Comparison of ENCODE assay signal across 8 cellular contexts in the genomic region with DNA sequence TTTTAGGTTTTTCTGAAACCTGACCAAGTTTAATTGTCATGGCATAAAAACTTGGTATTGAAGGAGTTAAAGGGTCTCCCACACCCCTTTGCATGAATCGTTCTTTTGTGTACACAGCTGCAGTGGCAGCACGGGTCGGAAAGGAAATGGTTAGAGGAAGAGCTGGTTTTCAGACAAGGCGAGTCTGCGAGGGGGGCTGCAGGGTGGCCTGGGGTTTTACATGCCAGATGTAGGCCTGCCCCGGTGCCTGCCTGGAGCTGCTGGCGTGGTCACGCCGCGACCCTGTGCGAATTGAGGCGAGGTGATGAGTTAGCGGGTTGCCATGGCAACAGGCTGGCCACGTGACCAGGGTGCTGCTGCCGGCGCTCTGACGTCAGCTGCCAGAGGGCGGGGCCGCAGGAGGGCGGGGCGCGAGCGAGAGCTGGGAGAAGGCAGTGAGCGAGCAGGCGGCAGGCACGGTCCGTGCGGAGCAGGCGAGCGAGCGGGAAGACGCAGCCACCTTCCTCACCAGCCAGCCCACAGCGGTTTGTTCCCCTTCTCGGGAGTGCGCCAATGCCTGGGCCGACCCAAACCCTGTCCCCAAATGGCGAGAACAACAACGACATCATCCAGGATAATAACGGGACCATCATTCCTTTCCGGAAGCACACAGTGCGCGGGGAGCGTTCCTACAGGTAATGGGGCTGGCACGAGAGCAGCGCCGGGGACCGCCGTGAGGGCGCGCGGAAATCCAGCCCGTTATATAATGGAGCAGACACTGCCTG. TPM values are rescaled to one million over a fixed set of nuclear protein-coding genes. Genes with fewer than 3 reads are reported as not detected.
DNase-seq lines count a peak whose midpoint lies in the region; ATAC-seq and TF ChIP-seq lines count a peak whose summit lies in the region.

A gene (plus strand): TSS at position 426 of the 764 bp plus-strand sequence. CDS start 127 bp downstream, at position 553.

- peak within 1 kb of the TSS; percentile 97 for H2AFZ ChIP-seq in PC-9

- H3K4me3 Mint-ChIP-seq in activated T-cell treated with anti-CD3 and anti-CD28 coated beads, Interleukin-2, amount 50 U/mL, for 24 hours: peak within 1 kb of the TSS; percentile 96

- peaks cover 15% of the 10 kb centered on the region for H3F3A ChIP-seq in PC-9 (ENCODE audit: insufficient read depth, low read depth)

- H3K27ac ChIP-seq in PC-9: no peak within 1 kb of the TSS

- H4K20me1 ChIP-seq in PC-9 (ENCODE audit: insufficient read depth): no peaks in the 10 kb centered on the region

- TF ChIP-seq POLR2A in erythroblast (IDR thresholded peaks at IDR 0.05; ENCODE audit: low read length): peak; percentile 95

- no peaks in the 10 kb centered on the region for H3K79me2 ChIP-seq in PC-9 (ENCODE audit: low read depth)

- no TSS peak for BruUV-seq in PC-9 (replicated peaks; lab: Mats Ljungman, UMichigan)

- peak within 1 kb of the TSS; percentile 11 for H3K9ac ChIP-seq in mucosa of stomach (ENCODE audit: low read length)

- no peaks in the 10 kb centered on the region for H3K9me2 ChIP-seq in PC-9 (ENCODE audit: insufficient read depth)

- TF ChIP-seq CTCF in PC-9 (conservative IDR thresholded peaks at IDR 0.05): no peak

- H3K36me3 ChIP-seq in PC-9 (ENCODE audit: low read depth) (no peaks in the 10 kb centered on the region), mucosa of stomach (ENCODE audit: control insufficient read depth, insufficient read depth, low read length) (no peaks in the 10 kb centered on the region)

- peak within 1 kb of the TSS; percentile 95 for H3K4me2 ChIP-seq in PC-9

- H3K4me1 ChIP-seq in PC-9 (replicated peaks; ENCODE audit: insufficient read depth) (peaks cover 15% of the 10 kb centered on the region), mucosa of stomach (ENCODE audit: control insufficient read depth, insufficient read depth, low read length) (peaks cover 23% of the 10 kb centered on the region)

- H3K36me3 Mint-ChIP-seq in activated T-cell treated with anti-CD3 and anti-CD28 coated beads, Interleukin-2, amount 50 U/mL, for 24 hours (ENCODE audit: low read depth): peaks cover 13% of the 10 kb centered on the region

- peaks cover 70% of the 10 kb centered on the region for H3K4me1 Mint-ChIP-seq in activated T-cell treated with anti-CD3 and anti-CD28 coated beads, Interleukin-2, amount 50 U/mL, for 24 hours (ENCODE audit: low read depth)

- peak; percentile 97 for DNase-seq in DMS153 (lab: John Stamatoyannopoulos, UW)
- DNase-seq in Jurkat, Clone E6-1 (ENCODE audit: low read depth, low spot score): peak; percentile 98
- DNase-seq in PC-9: peak; percentile 72 to 92
- peak; percentile 100 for DNase-seq in activated T-cell treated with anti-CD3 and anti-CD28 coated beads, Interleukin-2, amount 50 U/mL, for 24 hours
- DNase-seq in erythroblast (lab: John Stamatoyannopoulos, UW): peak; percentile 100
- DNase-seq in stimulated activated CD8-positive, alpha-beta memory T cell treated with anti-CD3 and anti-CD28 coated beads, Interleukin-7, amount 100 ng/mL, for 1 hour (ENCODE audit: low read depth in 2 of 2): peak; percentile 99 to 100

- peak within 1 kb of the TSS; percentile 99 for H3K27ac Mint-ChIP-seq in activated T-cell treated with anti-CD3 and anti-CD28 coated beads, Interleukin-2, amount 50 U/mL, for 24 hours

- no peaks in the 10 kb centered on the region for H3K9me3 Mint-ChIP-seq in activated T-cell treated with anti-CD3 and anti-CD28 coated beads, Interleukin-2, amount 50 U/mL, for 24 hours

- no peaks in the 10 kb centered on the region for H3K27me3 Mint-ChIP-seq in activated T-cell treated with anti-CD3 and anti-CD28 coated beads, Interleukin-2, amount 50 U/mL, for 24 hours

- intact Hi-C loops in PC-9 (cut with micrococcal nuclease; ENCODE audit: unreplicated experiment): no loop called here

- peak within 1 kb of the TSS; percentile 90 for H3K4me3 ChIP-seq in Jurkat, Clone E6-1 (ENCODE audit: low read length)
- H3K4me3 ChIP-seq in PC-9 (peak within 1 kb of the TSS; percentile 76), mucosa of stomach (ENCODE audit: low read length) (peak within 1 kb of the TSS; percentile 26)

- H3K27me3 ChIP-seq in PC-9 (ENCODE audit: insufficient read depth, low read depth) (no peaks in the 10 kb centered on the region), mucosa of stomach (ENCODE audit: control insufficient read depth, insufficient read depth, low read length) (peaks cover 3% of the 10 kb centered on the region)

- ATAC-seq in GM21619 (IDR thresholded peaks at IDR 0.05; ENCODE audit: unreplicated experiment): peak; percentile 73

- H3K9me3 ChIP-seq in PC-9 (ENCODE audit: insufficient read depth, low read depth): no peaks in the 10 kb centered on the region
- H3K9me3 ChIP-seq in mucosa of stomach (ENCODE audit: control insufficient read depth, low read length): no peaks in the 10 kb centered on the region

- POLR2A ChIA-PET in PC-9 (lab: Charles Lee; ENCODE audit: unreplicated experiment): interaction anchor here (0.6 kb wide), 3 partner anchors 57 to 438 kb away, joined by 3 to 7 read pairs (median 3); no protein-coding TSS in a partner anchor

- CTCF ChIA-PET in PC-9 (lab: Charles Lee): no interaction called here

RNA-seq across cellular contexts. Expression of the gene that starts here (rescaled TPM):
- polyA plus RNA-seq in Jurkat, Clone E6-1 (2012; ENCODE audit: insufficient read depth, insufficient read length): 90.5 TPM
- 9.1 and 10.9 TPM in 2 replicates for total RNA-seq in PC-9 (2021)

Comparison
In these comparisons a context has a peak if more than half of its experiments do, and no peak if none do; other contexts are left out.
1. H3K4me3 ChIP-seq: peak in every context shown above with its lines; median percentile 90 in Jurkat, Clone E6-1; 76 in PC-9; 26 in mucosa of stomach.